Comparison of ENCODE assay signal across 1 cellular context in the genomic region with DNA sequence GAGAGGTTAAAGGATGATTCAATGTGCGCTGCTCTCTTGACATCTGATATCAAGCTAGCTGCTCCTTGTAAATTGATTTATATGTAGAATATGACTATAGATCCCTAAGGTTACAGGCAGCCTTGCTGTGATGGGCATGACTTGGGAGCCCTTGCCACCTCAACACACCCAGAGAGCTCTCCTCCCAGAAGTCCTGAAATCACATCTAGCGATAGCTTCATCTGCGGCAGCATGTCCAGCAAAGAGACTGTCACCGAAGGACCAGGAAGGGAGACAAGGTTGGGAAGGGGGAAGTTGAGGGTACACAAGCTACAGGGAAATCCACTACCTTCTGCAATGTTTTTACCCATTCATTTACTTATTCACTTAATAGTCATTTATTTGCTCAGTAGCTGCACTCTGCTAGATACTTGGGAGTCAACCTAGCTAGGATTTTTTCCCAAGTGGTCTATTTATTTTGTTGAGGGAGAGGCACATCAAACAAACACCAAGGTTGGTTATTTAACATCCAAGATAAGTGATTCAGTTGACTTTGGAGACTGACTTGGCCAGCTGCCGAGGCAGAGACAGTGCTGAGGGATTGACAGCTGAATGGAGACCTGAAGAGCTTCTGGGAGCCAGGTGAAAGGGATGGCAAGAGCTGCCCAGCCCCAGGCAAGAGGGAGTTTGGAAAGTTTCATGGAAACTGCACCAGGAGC.
TF ChIP-seq lines count a peak whose summit lies in the region.

No MANE protein-coding gene starts in this region.

TF ChIP-seq in liver, 16 proteins besides CTCF, POLR2A, EP300 and RAD21 (continued from another document):
- TF ChIP-seq, protein P1, sequence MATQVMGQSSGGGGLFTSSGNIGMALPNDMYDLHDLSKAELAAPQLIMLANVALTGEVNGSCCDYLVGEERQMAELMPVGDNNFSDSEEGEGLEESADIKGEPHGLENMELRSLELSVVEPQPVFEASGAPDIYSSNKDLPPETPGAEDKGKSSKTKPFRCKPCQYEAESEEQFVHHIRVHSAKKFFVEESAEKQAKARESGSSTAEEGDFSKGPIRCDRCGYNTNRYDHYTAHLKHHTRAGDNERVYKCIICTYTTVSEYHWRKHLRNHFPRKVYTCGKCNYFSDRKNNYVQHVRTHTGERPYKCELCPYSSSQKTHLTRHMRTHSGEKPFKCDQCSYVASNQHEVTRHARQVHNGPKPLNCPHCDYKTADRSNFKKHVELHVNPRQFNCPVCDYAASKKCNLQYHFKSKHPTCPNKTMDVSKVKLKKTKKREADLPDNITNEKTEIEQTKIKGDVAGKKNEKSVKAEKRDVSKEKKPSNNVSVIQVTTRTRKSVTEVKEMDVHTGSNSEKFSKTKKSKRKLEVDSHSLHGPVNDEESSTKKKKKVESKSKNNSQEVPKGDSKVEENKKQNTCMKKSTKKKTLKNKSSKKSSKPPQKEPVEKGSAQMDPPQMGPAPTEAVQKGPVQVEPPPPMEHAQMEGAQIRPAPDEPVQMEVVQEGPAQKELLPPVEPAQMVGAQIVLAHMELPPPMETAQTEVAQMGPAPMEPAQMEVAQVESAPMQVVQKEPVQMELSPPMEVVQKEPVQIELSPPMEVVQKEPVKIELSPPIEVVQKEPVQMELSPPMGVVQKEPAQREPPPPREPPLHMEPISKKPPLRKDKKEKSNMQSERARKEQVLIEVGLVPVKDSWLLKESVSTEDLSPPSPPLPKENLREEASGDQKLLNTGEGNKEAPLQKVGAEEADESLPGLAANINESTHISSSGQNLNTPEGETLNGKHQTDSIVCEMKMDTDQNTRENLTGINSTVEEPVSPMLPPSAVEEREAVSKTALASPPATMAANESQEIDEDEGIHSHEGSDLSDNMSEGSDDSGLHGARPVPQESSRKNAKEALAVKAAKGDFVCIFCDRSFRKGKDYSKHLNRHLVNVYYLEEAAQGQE (IDR thresholded peaks at IDR 0.05): peak; percentile 76
